ENCODE assay signal across 1 cellular context in genomic region chr11:64235427-64236161, GRCh38.
TF ChIP-seq lines count a peak whose summit lies in the region.

No MANE protein-coding gene starts in this region.

TF ChIP-seq in HCT116, 20 proteins besides CTCF, POLR2A, EP300 and RAD21 (continued from another document):
- TF ChIP-seq ZBTB33 (IDR thresholded peaks at IDR 0.05; ENCODE audit: extremely low read depth, insufficient replicate concordance, low read length) (no peak), SIN3A (IDR thresholded peaks at IDR 0.05; ENCODE audit: low read depth) (no peak), CEBPB (IDR thresholded peaks at IDR 0.05; ENCODE audit: low read depth) (no peak), EZH2 (IDR thresholded peaks at IDR 0.05) (no peak), REST (IDR thresholded peaks at IDR 0.05; ENCODE audit: low read depth) (no peak), EGR1 (IDR thresholded peaks at IDR 0.05; ENCODE audit: low read depth) (no peak), EZH2phosphoT487 (IDR thresholded peaks at IDR 0.05; ENCODE audit: borderline replicate concordance) (no peak), CBX3 (IDR thresholded peaks at IDR 0.05; ENCODE audit: low read depth) (no peak), FOSL1 (IDR thresholded peaks at IDR 0.05; ENCODE audit: low read depth) (no peak), SRF (IDR thresholded peaks at IDR 0.05; ENCODE audit: low read depth) (no peak), MAX (IDR thresholded peaks at IDR 0.05) (no peak), ZNF274 (IDR thresholded peaks at IDR 0.05; ENCODE audit: low read depth, low read length) (no peak), JUND (IDR thresholded peaks at IDR 0.05) (no peak), POLR2AphosphoS5 (IDR thresholded peaks at IDR 0.05; ENCODE audit: low read depth, low read length) (no peak), TCF7L2 (IDR thresholded peaks at IDR 0.05; ENCODE audit: borderline replicate concordance, extremely low read depth, insufficient read depth, insufficient read length) (no peak), ELF1 (IDR thresholded peaks at IDR 0.05; ENCODE audit: borderline replicate concordance, low read depth) (no peak)
- TF ChIP-seq, protein P1, sequence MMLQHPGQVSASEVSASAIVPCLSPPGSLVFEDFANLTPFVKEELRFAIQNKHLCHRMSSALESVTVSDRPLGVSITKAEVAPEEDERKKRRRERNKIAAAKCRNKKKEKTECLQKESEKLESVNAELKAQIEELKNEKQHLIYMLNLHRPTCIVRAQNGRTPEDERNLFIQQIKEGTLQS (IDR thresholded peaks at IDR 0.05), result no peak
